20 cellular contexts compared by ENCODE assay signal in genomic region chr3:157868168-157868567, GRCh38.
DNase-seq lines count a peak whose midpoint lies in the region; ATAC-seq and TF ChIP-seq lines count a peak whose summit lies in the region.
"Had no signal": no experiment of that assay in that cellular context is flagged by ENCODE, and none has a peak within 500 bp of the region (broad histone marks: within the 10 kb centered on the region; RNA-seq: fewer than 3 reads in every experiment).

No MANE protein-coding gene starts in this region.

- H3K27ac ChIP-seq in GM23248 (no peak overlapping the region), body of pancreas (no peak overlapping the region), heart left ventricle (peak overlapping the region in 5 of 12 donors; percentile 40 to 71 (median 48)), subcutaneous abdominal adipose tissue (ENCODE audit: low read depth, low read length) (peak overlapping the region; percentile 39)
- H3K27ac ChIP-seq: Peyer's patch had no signal

- 13 to 33% methylated on average over 1 of the region's 1 CpG for WGBS in GM23248 (ENCODE audit: low coverage in 1 of 2, low lambda C conversion rate in 2 of 2, missing lambda C conversion rate in 2 of 2), 2 experiments
- 58 to 73% methylated on average over 1 of the region's 1 CpG for WGBS in body of pancreas, 2 donors
- 34 to 42% (median 40%) methylated on average over 1 of the region's 1 CpG for WGBS in heart left ventricle, 4 donors

- POLR2A ChIA-PET in activated CD4-positive, alpha-beta T cell treated with anti-CD3 and anti-CD28 coated beads, Interleukin-2, amount 10 ng/mL, durations not matched to agents 7 days and 5 days (lab: Charles Lee), result no interaction called here

- no peaks in the 10 kb centered on the region for H3K4me1 Mint-ChIP-seq in activated CD4-positive, alpha-beta T cell treated with anti-CD3 and anti-CD28 coated beads, Interleukin-2, amount 10 ng/mL, durations not matched to agents 7 days and 5 days

- ATAC-seq in body of pancreas (peak; percentile 45), heart left ventricle (peak in 3 of 4 donors; percentile 64 to 80 (median 78)), HG03135 (IDR thresholded peaks at IDR 0.05; ENCODE audit: unreplicated experiment) (no peak)
- ATAC-seq: activated T-cell treated with anti-CD3 and anti-CD28 coated beads, Interleukin-2, amount 50 U/mL, for 4 hours; GM23338 had no signal

- no peaks in the 10 kb centered on the region for H3K36me3 Mint-ChIP-seq in activated CD4-positive, alpha-beta T cell treated with anti-CD3 and anti-CD28 coated beads, Interleukin-2, amount 10 ng/mL, durations not matched to agents 7 days and 5 days (ENCODE audit: low read depth)

- H3F3A ChIP-seq in GM23248 (ENCODE audit: insufficient read depth), result peaks cover 18% of the 10 kb centered on the region

- intact Hi-C loops in body of pancreas (cut with DNase I) (no loop called here), heart left ventricle (cut with DNase I) (no loop called here)

- H3K4me2 ChIP-seq in GM23248 (ENCODE audit: unreplicated experiment), result peak overlapping the region; percentile 39
- H3K4me2 ChIP-seq: GM23338 had no signal

- no peak overlapping the region for H3K27ac Mint-ChIP-seq in activated CD4-positive, alpha-beta T cell treated with anti-CD3 and anti-CD28 coated beads, Interleukin-2, amount 10 ng/mL, durations not matched to agents 7 days and 5 days
- H3K27ac Mint-ChIP-seq: CD4-positive, alpha-beta T cell; GM23338; progenitor cell of endocrine pancreas had no signal

- H3K9ac ChIP-seq in GM23248 (no peak overlapping the region), subcutaneous abdominal adipose tissue (ENCODE audit: low read length in 5 of 5) (no peak overlapping the region)

- H3K79me2 ChIP-seq in GM23248 (ENCODE audit: insufficient read depth), result no peaks in the 10 kb centered on the region

- H3K9me3 ChIP-seq in GM23248 (ENCODE audit: low read depth) (no peaks in the 10 kb centered on the region), body of pancreas (no peaks in the 10 kb centered on the region), heart left ventricle (no peaks in the 10 kb centered on the region), subcutaneous abdominal adipose tissue (ENCODE audit: control insufficient read depth in 5 of 5, low read length in 5 of 5) (no peaks in the 10 kb centered on the region)
- H3K9me3 ChIP-seq: Peyer's patch had no signal

- in situ Hi-C loops in GM23248 (cut with MboI), result no loop called here

- H3K9me2 ChIP-seq in GM23248 (ENCODE audit: insufficient read depth), result no peaks in the 10 kb centered on the region

- H3K36me3 ChIP-seq in GM23248 (ENCODE audit: low read depth), result no peaks in the 10 kb centered on the region
- H3K36me3 ChIP-seq in body of pancreas (replicated peaks in 1 of 2; ENCODE audit: insufficient read depth in 1 of 2, low read depth in 2 of 2), result no peaks in the 10 kb centered on the region
- H3K36me3 ChIP-seq in heart left ventricle, result no peaks in the 10 kb centered on the region
- no peaks in the 10 kb centered on the region for H3K36me3 ChIP-seq in subcutaneous abdominal adipose tissue (ENCODE audit: control insufficient read depth in 5 of 5, insufficient read depth in 5 of 5, low read length in 5 of 5)
- H3K36me3 ChIP-seq: Peyer's patch had no signal

- TF ChIP-seq CTCF in body of pancreas (IDR thresholded peaks at IDR 0.05) (no peak), heart left ventricle (IDR thresholded peaks at IDR 0.05) (no peak)

- CTCF ChIA-PET in activated CD4-positive, alpha-beta T cell treated with anti-CD3 and anti-CD28 coated beads, Interleukin-2, amount 10 ng/mL, durations not matched to agents 7 days and 5 days (lab: Charles Lee), result no interaction called here

- no peak for TF ChIP-seq POLR2A in body of pancreas (IDR thresholded peaks at IDR 0.05)
- TF ChIP-seq POLR2A in heart left ventricle (IDR thresholded peaks at IDR 0.05), result no peak

- H4K20me1 ChIP-seq in GM23248 (ENCODE audit: insufficient read depth), result no peaks in the 10 kb centered on the region

- peak; percentile 69 for DNase-seq in GM23248
- no peak for DNase-seq in body of pancreas
- DNase-seq in heart left ventricle, result no peak
- no peak for DNase-seq in NCI-H1105 treated with DMSO at 0.1 percent for 48 hours (lab: John Stamatoyannopoulos, UW)
- DNase-seq in activated CD4-positive, alpha-beta T cell treated with anti-CD3 and anti-CD28 coated beads, Interleukin-2, amount 10 ng/mL, durations not matched to agents 7 days and 5 days, result no peak
- no peak for DNase-seq in DMS79 (lab: John Stamatoyannopoulos, UW)
- DNase-seq: activated CD4-positive, alpha-beta T cell treated with anti-CD3 and anti-CD28 coated beads for 4 hours; activated T-cell treated with anti-CD3 and anti-CD28 coated beads, Interleukin-2, amount 50 U/mL, for 4 hours; CD4-positive, alpha-beta T cell; KG1; NCI-H146; NCI-H510A; Peyer's patch; stimulated activated CD4-positive, alpha-beta T cell treated with anti-CD3 and anti-CD28 coated beads, Interleukin-2, amount 100 ng/mL, for 24 hours; stimulated activated CD8-positive, alpha-beta memory T cell treated with anti-CD3 and anti-CD28 coated beads, Interleukin-4, amount 100 ng/mL, for 48 hours; T-helper 2 cell had no signal

- no peaks in the 10 kb centered on the region for H3K9me3 Mint-ChIP-seq in activated CD4-positive, alpha-beta T cell treated with anti-CD3 and anti-CD28 coated beads, Interleukin-2, amount 10 ng/mL, durations not matched to agents 7 days and 5 days
- H3K9me3 Mint-ChIP-seq: activated T-cell treated with anti-CD3 and anti-CD28 coated beads, Interleukin-2, amount 50 U/mL, for 4 hours; CD4-positive, alpha-beta T cell; GM23338 had no signal

- H3K4me3 ChIP-seq in GM23248 (no peak overlapping the region), body of pancreas (no peak overlapping the region), heart left ventricle (no peak overlapping the region), subcutaneous abdominal adipose tissue (ENCODE audit: low read depth in 1 of 5, low read length in 5 of 5) (no peak overlapping the region)
- H3K4me3 ChIP-seq: GM23338, Peyer's patch had no signal

- H3K4me1 ChIP-seq in GM23248 (ENCODE audit: insufficient read depth), result peaks cover 9% of the 10 kb centered on the region
- no peaks in the 10 kb centered on the region for H3K4me1 ChIP-seq in body of pancreas
- H3K4me1 ChIP-seq in heart left ventricle, result peaks cover 0 to 10% (median 0%) of the 10 kb centered on the region in 12 donors
- H3K4me1 ChIP-seq in subcutaneous abdominal adipose tissue (ENCODE audit: control insufficient read depth in 5 of 5, insufficient read depth in 5 of 5, low read length in 5 of 5), result peaks cover 2 to 25% (median 12%) of the 10 kb centered on the region in 5 donors
- H3K4me1 ChIP-seq: Peyer's patch had no signal

- no peak overlapping the region for H2AFZ ChIP-seq in GM23248
- H2AFZ ChIP-seq: GM23338 had no signal

- H3K4me3 Mint-ChIP-seq in activated CD4-positive, alpha-beta T cell treated with anti-CD3 and anti-CD28 coated beads, Interleukin-2, amount 10 ng/mL, durations not matched to agents 7 days and 5 days, result no peak overlapping the region
- H3K4me3 Mint-ChIP-seq: activated T-cell treated with anti-CD3 and anti-CD28 coated beads, Interleukin-2, amount 50 U/mL, for 4 hours; CD4-positive, alpha-beta T cell; GM23338 had no signal

- no peaks in the 10 kb centered on the region for H3K27me3 Mint-ChIP-seq in activated CD4-positive, alpha-beta T cell treated with anti-CD3 and anti-CD28 coated beads, Interleukin-2, amount 10 ng/mL, durations not matched to agents 7 days and 5 days
- H3K27me3 Mint-ChIP-seq: CD4-positive, alpha-beta T cell; progenitor cell of endocrine pancreas had no signal

- H3K27me3 ChIP-seq in GM23248 (replicated peaks; ENCODE audit: insufficient read depth) (no peaks in the 10 kb centered on the region), body of pancreas (no peaks in the 10 kb centered on the region), heart left ventricle (no peaks in the 10 kb centered on the region), subcutaneous abdominal adipose tissue (ENCODE audit: control insufficient read depth in 5 of 5, insufficient read depth in 4 of 5, low read length in 5 of 5) (no peaks in the 10 kb centered on the region)
- H3K27me3 ChIP-seq: Peyer's patch had no signal
